ENCODE assay signal across 9 cellular contexts in genomic region chr4:53859305-53859704, GRCh38.
"Had no signal": no experiment of that assay in that cellular context is flagged by ENCODE, and none has a peak within 500 bp of the region (broad histone marks: within the 10 kb centered on the region; RNA-seq: fewer than 3 reads in every experiment).

No MANE protein-coding gene starts in this region.

- H3K27ac ChIP-seq: VCaP, WERI-Rb-1 had no signal

- H3K36me3 ChIP-seq: WERI-Rb-1 had no signal

- ATAC-seq: activated CD4-positive, alpha-beta T cell treated with anti-CD3 and anti-CD28 coated beads for 36 hours; activated CD4-positive, CD25-positive, alpha-beta regulatory T cell treated with anti-CD3 and anti-CD28 coated beads, Interleukin-2, amount 50 U/mL, for 24 hours; activated CD8-positive, alpha-beta memory T cell treated with anti-CD3 and anti-CD28 coated beads, Interleukin-2, amount 10 ng/mL, durations not matched to agents 7 days and 5 days; activated CD8-positive, alpha-beta T cell treated with anti-CD3 and anti-CD28 coated beads for 36 hours; activated CD8-positive, alpha-beta T cell treated with anti-CD3 and anti-CD28 coated beads, Interleukin-2, amount 10 ng/mL, durations not matched to agents 7 days and 5 days; T-helper 17 cell; WTC11 had no signal
